22 cellular contexts compared by ENCODE assay signal in genomic region chr15:70411464-70411863, GRCh38.
"Had no signal": no experiment of that assay in that cellular context is flagged by ENCODE, and none has a peak within 500 bp of the region (broad histone marks: within the 10 kb centered on the region; RNA-seq: fewer than 3 reads in every experiment).

No MANE protein-coding gene starts in this region.

- H3K36me3 ChIP-seq: breast epithelium, heart right ventricle, neural progenitor cell, sigmoid colon, thoracic aorta had no signal

- H3K27me3 ChIP-seq: breast epithelium, neural progenitor cell, sigmoid colon had no signal

- H3K27ac Mint-ChIP-seq: activated naive CD8-positive, alpha-beta T cell treated with anti-CD3 and anti-CD28 coated beads for 36 hours; activated T-cell treated with anti-CD3 and anti-CD28 coated beads, Interleukin-2, amount 50 U/mL, for 24 hours; neural progenitor cell; type B pancreatic cell; WTC11 had no signal

- DNase-seq: activated CD4-positive, alpha-beta T cell treated with anti-CD3 and anti-CD28 coated beads, Interleukin-2, amount 50 U/mL, for 4 hours; activated CD8-positive, alpha-beta memory T cell treated with anti-CD3 and anti-CD28 coated beads for 24 hours; activated CD8-positive, alpha-beta memory T cell treated with anti-CD3 and anti-CD28 coated beads, Interleukin-2, amount 50 U/mL, for 4 hours; activated naive CD4-positive, alpha-beta T cell treated with Interleukin-2 at 50 U/mL for 16 hours; activated naive CD8-positive, alpha-beta T cell treated with anti-CD3 and anti-CD28 coated beads for 36 hours; activated T-cell treated with anti-CD3 and anti-CD28 coated beads, Interleukin-2, amount 50 U/mL, for 24 hours; dorsolateral prefrontal cortex; heart right ventricle; mesenchymal stem cell; naive B cell; posterior cingulate gyrus; retina; sigmoid colon; stimulated activated CD4-positive, alpha-beta T cell treated with anti-CD3 and anti-CD28 coated beads, Interleukin-2, amount 100 ng/mL, for 48 hours; stimulated activated naive CD4-positive, alpha-beta T cell treated with Interleukin-2 at 50 U/mL for 16 hours; T1000 had no signal

- H3K4me1 ChIP-seq: breast epithelium, heart right ventricle had no signal

- H3K36me3 Mint-ChIP-seq: activated naive CD8-positive, alpha-beta T cell treated with anti-CD3 and anti-CD28 coated beads for 36 hours; neural progenitor cell; type B pancreatic cell had no signal

- H3K27me3 Mint-ChIP-seq: activated naive CD8-positive, alpha-beta T cell treated with anti-CD3 and anti-CD28 coated beads for 36 hours had no signal

- H3K4me3 Mint-ChIP-seq: activated naive CD8-positive, alpha-beta T cell treated with anti-CD3 and anti-CD28 coated beads for 36 hours; activated T-cell treated with anti-CD3 and anti-CD28 coated beads, Interleukin-2, amount 50 U/mL, for 24 hours; central memory CD8-positive, alpha-beta T cell; naive B cell; neural progenitor cell; type B pancreatic cell; WTC11 had no signal

- H3K4me3 ChIP-seq: breast epithelium, dorsolateral prefrontal cortex, heart right ventricle, neural progenitor cell, sigmoid colon, thoracic aorta had no signal

- H3K4me1 Mint-ChIP-seq: activated naive CD8-positive, alpha-beta T cell treated with anti-CD3 and anti-CD28 coated beads for 36 hours; central memory CD8-positive, alpha-beta T cell had no signal

- H3K27ac ChIP-seq: breast epithelium, dorsolateral prefrontal cortex, heart right ventricle, neural progenitor cell, sigmoid colon, thoracic aorta had no signal

- H3K9me3 Mint-ChIP-seq: activated naive CD8-positive, alpha-beta T cell treated with anti-CD3 and anti-CD28 coated beads for 36 hours; activated T-cell treated with anti-CD3 and anti-CD28 coated beads, Interleukin-2, amount 50 U/mL, for 24 hours; central memory CD8-positive, alpha-beta T cell had no signal

- ATAC-seq: heart right ventricle, WTC11 had no signal
